In genomic region chr18:48538531-48539405, GRCh38 we compare ENCODE assay signal across 8 cellular contexts. TPM values are rescaled to one million over a fixed set of nuclear protein-coding genes. Genes with fewer than 3 reads are reported as not detected.
DNase-seq lines count a peak whose midpoint lies in the region; ATAC-seq, FAIRE-seq and TF ChIP-seq lines count a peak whose summit lies in the region.

Gene CTIF (plus strand): TSS chr18:48539031. CDS start chr18:48619566, 80,535 bp downstream.

- TF ChIP-seq CTCF in left ventricle myocardium inferior (IDR thresholded peaks at IDR 0.05; ENCODE audit: borderline replicate concordance) = no peak

- no peak for TF ChIP-seq POLR2A in GM12891 (IDR thresholded peaks at IDR 0.05; ENCODE audit: low read depth, low read length)

- H3K27me3 ChIP-seq in left ventricle myocardium inferior (ENCODE audit: low read depth) = no peaks in the 10 kb centered on the region

- intact Hi-C loops in left ventricle myocardium inferior (cut with micrococcal nuclease) = no loop called here
- intact Hi-C loops in posterior cingulate gyrus (cut with DNase I) = loop anchor here (5.0 kb wide), 2 partner anchors 56 to 124 kb away; no protein-coding TSS in a partner anchor

- peak; percentile 76 for FAIRE-seq in GM12891 (lab: Jason Lieb, UNC)
- no peak for FAIRE-seq in urothelium cell line (lab: Jason Lieb, UNC)

- peak; percentile 77 for DNase-seq in GM12891 (ENCODE audit: insufficient read length, low spot score)
- DNase-seq in NCI-H1417 treated with DMSO at 0.1 percent for 48 hours (lab: John Stamatoyannopoulos, UW) = peak; percentile 89
- DNase-seq in SW480 (ENCODE audit: low spot score) = peak; percentile 93
- peak; percentile 63 to 98 (median 93) for DNase-seq in anterior cingulate cortex (lab: John Stamatoyannopoulos, UW)
- peak; percentile 97 for DNase-seq in left ventricle myocardium inferior
- peak; percentile 95 to 99 (median 96) for DNase-seq in posterior cingulate gyrus
- peak; percentile 88 for DNase-seq in urothelium cell line (ENCODE audit: low spot score)

- H3K27ac ChIP-seq in left ventricle myocardium inferior (replicated peaks) = peak within 1 kb of the TSS; percentile 96

- H3K4me3 ChIP-seq in left ventricle myocardium inferior = peak within 1 kb of the TSS; percentile 97

- no peaks in the 10 kb centered on the region for H3K36me3 ChIP-seq in left ventricle myocardium inferior

- peaks cover 56% of the 10 kb centered on the region for H3K4me1 ChIP-seq in left ventricle myocardium inferior

- H3K9me3 ChIP-seq in left ventricle myocardium inferior (replicated peaks) = no peaks in the 10 kb centered on the region

- ATAC-seq in HG02763 (IDR thresholded peaks at IDR 0.05; ENCODE audit: unreplicated experiment) = peak; percentile 86

TF ChIP-seq in GM12891, 5 proteins besides CTCF, POLR2A, EP300 and RAD21:
- TF ChIP-seq SPI1 (IDR thresholded peaks at IDR 0.05; ENCODE audit: low read depth, low read length) (no peak), PAX5 (IDR thresholded peaks at IDR 0.05; ENCODE audit: insufficient read depth, low read length, severe bottlenecking) (no peak), TAF1 (IDR thresholded peaks at IDR 0.05; ENCODE audit: low read depth, low read length) (no peak), POLR2AphosphoS5 (IDR thresholded peaks at IDR 0.05; ENCODE audit: low read depth, low read length) (no peak), POU2F2 (IDR thresholded peaks at IDR 0.05; ENCODE audit: low read depth, low read length) (no peak)
TF ChIP-seq in GM12891: peak in this region for 0.

RNA-seq across cellular contexts. Expression of gene CTIF, which starts in this region (rescaled TPM):
- polyA plus RNA-seq in GM12891 (2012; ENCODE audit: low read depth, missing spikeins) = 2.4 TPM
- 60.0 TPM for total RNA-seq in left ventricle myocardium inferior

Comparison
In these comparisons a context has a peak if more than half of its experiments do, and no peak if none do; other contexts are left out.
1. Peak in every context shown above with its lines: DNase-seq, ATAC-seq, H3K4me3 ChIP-seq and H3K27ac ChIP-seq.